ENCODE assay signal across 15 cellular contexts in the genomic region with DNA sequence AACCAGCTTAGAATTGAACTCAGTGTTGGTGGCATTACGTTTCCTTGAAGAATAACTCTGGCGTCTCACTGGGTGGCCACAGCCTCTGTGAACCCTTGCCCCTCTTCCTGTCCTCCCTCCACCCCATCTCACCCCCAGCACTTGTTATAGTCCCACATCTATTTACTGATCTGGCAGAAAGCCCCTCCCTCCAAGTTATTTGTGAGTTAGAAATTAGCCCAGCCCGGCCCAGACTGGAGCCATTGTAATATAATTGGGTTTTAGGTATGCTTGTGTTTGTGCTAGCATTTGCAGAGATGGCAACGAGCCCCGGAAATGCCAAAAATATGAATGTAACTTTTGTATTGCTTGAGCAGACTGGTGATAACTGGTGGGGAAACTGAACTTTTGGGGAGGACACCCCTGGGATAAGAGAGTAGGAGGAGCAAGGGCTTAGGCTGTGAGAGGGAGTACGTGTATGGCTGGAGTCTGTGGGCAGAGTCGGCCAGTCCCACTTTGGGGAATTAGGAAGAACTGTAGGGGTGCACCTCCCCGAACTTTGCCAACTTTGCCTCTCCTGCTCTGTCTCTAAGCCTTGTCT. TPM values are rescaled to one million over a fixed set of nuclear protein-coding genes. Genes with fewer than 3 reads are reported as not detected.
DNase-seq lines count a peak whose midpoint lies in the region; ATAC-seq and TF ChIP-seq lines count a peak whose summit lies in the region.
"Had no signal": no experiment of that assay in that cellular context is flagged by ENCODE, and none has a peak within 500 bp of the region (broad histone marks: within the 10 kb centered on the region; RNA-seq: fewer than 3 reads in every experiment).

No MANE protein-coding gene starts in this region.

- no peaks in the 10 kb centered on the region for H3K4me1 Mint-ChIP-seq in activated naive CD8-positive, alpha-beta T cell treated with anti-CD3 and anti-CD28 coated beads, Interleukin-2, amount 50 U/mL, for 24 hours

- peaks cover 19% of the 10 kb centered on the region for H3K4me1 ChIP-seq in NT2/D1 (ENCODE audit: insufficient read depth, insufficient read length)
- peaks cover 77% of the 10 kb centered on the region for H3K4me1 ChIP-seq in muscle layer of colon (ENCODE audit: insufficient read depth, low read length)
- peaks cover 69 to 100% of the 10 kb centered on the region in 2 donors for H3K4me1 ChIP-seq in thoracic aorta (ENCODE audit: control insufficient read depth in 1 of 2, low read depth in 2 of 2)

- TF ChIP-seq CTCF in dorsolateral prefrontal cortex (IDR thresholded peaks at IDR 0.05 in 54 of 56, conservative IDR thresholded peaks at IDR 0.05 in 2 of 56; ENCODE audit: low read depth in 1 of 56, partially characterized antibody in 56 of 56) (no peak), thoracic aorta (IDR thresholded peaks at IDR 0.05) (no peak)

- no peaks in the 10 kb centered on the region for H3K36me3 Mint-ChIP-seq in activated naive CD8-positive, alpha-beta T cell treated with anti-CD3 and anti-CD28 coated beads, Interleukin-2, amount 50 U/mL, for 24 hours (ENCODE audit: low read depth)

- no peaks in the 10 kb centered on the region for H3K27me3 Mint-ChIP-seq in activated naive CD8-positive, alpha-beta T cell treated with anti-CD3 and anti-CD28 coated beads, Interleukin-2, amount 50 U/mL, for 24 hours
- H3K27me3 Mint-ChIP-seq: activated CD4-positive, alpha-beta T cell treated with anti-CD3 and anti-CD28 coated beads for 36 hours; dendritic cell treated with granulocyte-macrophage colony-stimulating factor and Interleukin-4, amounts not matched to agents 40 ng/mL and 50 ng/mL, for 4 days; T-helper 17 cell had no signal

- H3K36me3 ChIP-seq in NT2/D1 (ENCODE audit: insufficient read depth, insufficient read length, low read length) = peaks cover 9% of the 10 kb centered on the region
- no peaks in the 10 kb centered on the region for H3K36me3 ChIP-seq in muscle layer of colon (ENCODE audit: insufficient read depth, low read length)
- no peaks in the 10 kb centered on the region for H3K36me3 ChIP-seq in thoracic aorta
- H3K36me3 ChIP-seq: ovary had no signal

- H3K9me3 ChIP-seq in NT2/D1 (ENCODE audit: insufficient read depth, low read length) (0 out of 2 replicates have a peak, but pooled peaks cover 7% of the 10 kb centered on the region), muscle layer of colon (ENCODE audit: low read length) (no peaks in the 10 kb centered on the region), thoracic aorta (no peaks in the 10 kb centered on the region)
- H3K9me3 ChIP-seq: ovary had no signal

- DNase-seq in NT2/D1 (ENCODE audit: low read depth, low spot score) = no peak
- DNase-seq in dorsolateral prefrontal cortex = peak in 1 of 10 donors; percentile 20
- no peak for DNase-seq in thoracic aorta (ENCODE audit: low spot score)
- no peak for DNase-seq in NCI-H2107 treated with DMSO at 0.1 percent for 48 hours (lab: John Stamatoyannopoulos, UW; ENCODE audit: unreplicated experiment)
- no peak for DNase-seq in activated naive CD8-positive, alpha-beta T cell treated with anti-CD3 and anti-CD28 coated beads, Interleukin-2, amount 50 U/mL, for 24 hours
- DNase-seq: activated CD4-positive, alpha-beta T cell treated with anti-CD3 and anti-CD28 coated beads for 36 hours; NCI-H2081 treated with DMSO at 0.1 percent for 48 hours; NCI-H82; stimulated activated CD4-positive, alpha-beta T cell treated with anti-CD3 and anti-CD28 coated beads, Interleukin-12 subunit alpha, Interleukin-12 subunit beta, amount 100 ng/mL, for 4 hours; T-helper 17 cell had no signal

- no peaks in the 10 kb centered on the region for H3K27me3 ChIP-seq in NT2/D1 (ENCODE audit: insufficient read depth, insufficient read length)
- H3K27me3 ChIP-seq in dorsolateral prefrontal cortex = no peaks in the 10 kb centered on the region
- H3K27me3 ChIP-seq in muscle layer of colon (ENCODE audit: control insufficient read depth in 1 of 2, insufficient read depth in 2 of 2, low read length in 2 of 2) = no peaks in the 10 kb centered on the region
- H3K27me3 ChIP-seq in thoracic aorta (replicated peaks; ENCODE audit: insufficient read depth) = no peaks in the 10 kb centered on the region
- H3K27me3 ChIP-seq: ovary had no signal

- no peak overlapping the region for H3K27ac Mint-ChIP-seq in activated naive CD8-positive, alpha-beta T cell treated with anti-CD3 and anti-CD28 coated beads, Interleukin-2, amount 50 U/mL, for 24 hours
- H3K27ac Mint-ChIP-seq: activated CD4-positive, alpha-beta T cell treated with anti-CD3 and anti-CD28 coated beads for 36 hours; dendritic cell treated with granulocyte-macrophage colony-stimulating factor and Interleukin-4, amounts not matched to agents 40 ng/mL and 50 ng/mL, for 4 days; T-helper 17 cell had no signal

- ATAC-seq in thoracic aorta (ENCODE audit: insufficient number of reproducible peaks, low FRiP score, low read depth) = no peak
- no peak for ATAC-seq in activated naive CD8-positive, alpha-beta T cell treated with anti-CD3 and anti-CD28 coated beads, Interleukin-2, amount 50 U/mL, for 24 hours
- no peak for ATAC-seq in HG03432 (IDR thresholded peaks at IDR 0.05; ENCODE audit: unreplicated experiment)
- ATAC-seq: activated CD4-positive, alpha-beta T cell treated with anti-CD3 and anti-CD28 coated beads for 36 hours; T-helper 17 cell had no signal

- H3K4me3 ChIP-seq in NT2/D1 (ENCODE audit: insufficient read length, low read depth) (no peak overlapping the region), dorsolateral prefrontal cortex (no peak overlapping the region), muscle layer of colon (ENCODE audit: low read depth in 1 of 2, low read length in 2 of 2) (no peak overlapping the region), thoracic aorta (no peak overlapping the region)
- H3K4me3 ChIP-seq: ovary had no signal

- H3K9ac ChIP-seq in NT2/D1 (ENCODE audit: insufficient read length, low read depth) (peak overlapping the region; percentile 3), muscle layer of colon (ENCODE audit: low read length) (no peak overlapping the region)

- intact Hi-C loops in dorsolateral prefrontal cortex (cut with DNase I) = no loop called here

- no peaks in the 10 kb centered on the region for H3K9me3 Mint-ChIP-seq in activated naive CD8-positive, alpha-beta T cell treated with anti-CD3 and anti-CD28 coated beads, Interleukin-2, amount 50 U/mL, for 24 hours
- H3K9me3 Mint-ChIP-seq: CD14-positive monocyte; dendritic cell treated with granulocyte-macrophage colony-stimulating factor and Interleukin-4, amounts not matched to agents 40 ng/mL and 50 ng/mL, for 4 days had no signal

- H3K4me3 Mint-ChIP-seq in activated naive CD8-positive, alpha-beta T cell treated with anti-CD3 and anti-CD28 coated beads, Interleukin-2, amount 50 U/mL, for 24 hours = no peak overlapping the region
- H3K4me3 Mint-ChIP-seq: activated CD4-positive, alpha-beta T cell treated with anti-CD3 and anti-CD28 coated beads for 36 hours; CD14-positive monocyte; dendritic cell treated with granulocyte-macrophage colony-stimulating factor and Interleukin-4, amounts not matched to agents 40 ng/mL and 50 ng/mL, for 4 days; T-helper 17 cell had no signal

- H3K27ac ChIP-seq in dorsolateral prefrontal cortex = peak overlapping the region in 36 of 59 donors; percentile 5 to 95 (median 87)
- peak overlapping the region; percentile 95 for H3K27ac ChIP-seq in muscle layer of colon (ENCODE audit: low read depth, low read length)
- H3K27ac ChIP-seq in thoracic aorta = peak overlapping the region; percentile 92 to 98
- H3K27ac ChIP-seq: ovary had no signal

RNA-seq across cellular contexts. Expression of gene TRIM8, which starts 19.4 kb away (rescaled TPM):
- total RNA-seq in dorsolateral prefrontal cortex (100 to 1,000 TPM in 118 of 120 experiments, 10 to 100 TPM in 2; 95.2 to 308 (median 133) TPM), thoracic aorta (100 to 1,000 TPM; 154 to 192 TPM)
